19 cellular contexts compared by ENCODE assay signal in genomic region chr1:15881961-15882360, GRCh38. TPM values are rescaled to one million over a fixed set of nuclear protein-coding genes. Genes with fewer than 3 reads are reported as not detected.
A peak's percentile ranks its signal among the peaks of the same experiment; 100 is the strongest.
DNase-seq lines count a peak whose midpoint lies in the region; ATAC-seq and TF ChIP-seq lines count a peak whose summit lies in the region.
"Had no signal": no experiment of that assay in that cellular context is flagged by ENCODE, and none has a peak within 500 bp of the region (broad histone marks: within the 10 kb centered on the region; RNA-seq: fewer than 3 reads in every experiment).

No MANE protein-coding gene starts in this region.

- peaks cover 16% of the 10 kb centered on the region for H3K36me3 ChIP-seq in SK-N-MC (ENCODE audit: insufficient read depth, low read length)

- peaks cover 56 to 64% of the 10 kb centered on the region in 2 donors for H3K4me1 Mint-ChIP-seq in natural killer cell
- peaks cover 39 to 42% of the 10 kb centered on the region in 2 donors for H3K4me1 Mint-ChIP-seq in natural killer cell treated with Interleukin-12 subunit alpha and Interleukin-12 subunit beta and Interleukin-15 and Interleukin-18, amount 100 ng/mL, for 72 hours (ENCODE audit: low read depth in 2 of 2)
- H3K4me1 Mint-ChIP-seq in memory B cell, result peaks cover 37% of the 10 kb centered on the region
- peaks cover 36% of the 10 kb centered on the region for H3K4me1 Mint-ChIP-seq in type B pancreatic cell (ENCODE audit: unreplicated experiment)

- H3K27ac Mint-ChIP-seq in natural killer cell (peak overlapping the region; percentile 14 to 82), memory B cell (peak overlapping the region; percentile 63), type B pancreatic cell (peak overlapping the region; percentile 69)
- H3K27ac Mint-ChIP-seq in natural killer cell treated with Interleukin-12 subunit alpha and Interleukin-12 subunit beta and Interleukin-15 and Interleukin-18, amount 100 ng/mL, for 72 hours, result peak overlapping the region in 1 of 2 donors; percentile 74
- H3K27ac Mint-ChIP-seq: HFFc6 had no signal

- peak overlapping the region; percentile 17; the same call in 1 of the 2 replicates for H3K27ac ChIP-seq in SK-N-MC
- H3K27ac ChIP-seq: SJSA1 had no signal

- no peak for ATAC-seq in natural killer cell
- no peak for ATAC-seq in natural killer cell treated with Interleukin-12 subunit alpha and Interleukin-12 subunit beta and Interleukin-15 and Interleukin-18, amount 100 ng/mL, for 72 hours
- ATAC-seq in memory B cell (ENCODE audit: low read depth), result no peak
- ATAC-seq in HG03457 (IDR thresholded peaks at IDR 0.05; ENCODE audit: unreplicated experiment), result no peak
- no peak for ATAC-seq in sciatic nerve
- ATAC-seq: Right ventricle myocardium inferior had no signal

- DNase-seq in natural killer cell (no peak), SK-N-MC (ENCODE audit: low read depth, low spot score) (no peak), memory B cell (ENCODE audit: low spot score in 2 of 2) (no peak), type B pancreatic cell (ENCODE audit: extremely low spot score, unreplicated experiment) (no peak), iPS-NIHi11 (ENCODE audit: low spot score) (no peak), sciatic nerve (ENCODE audit: low spot score) (no peak)
- DNase-seq in natural killer cell treated with Interleukin-12 subunit alpha and Interleukin-12 subunit beta and Interleukin-15 and Interleukin-18, amount 100 ng/mL, for 72 hours (ENCODE audit: low spot score), result no peak
- DNase-seq: AML-193, GF-D8, HFFc6, KBM-7, NCI-H1092 treated with DMSO at 0.1 percent for 48 hours, NCI-H1436 treated with DMSO at 0.1 percent for 48 hours, NCI-H2029, NCI-H2227 treated with DMSO at 0.1 percent for 48 hours, NCI-H524 had no signal

- no peak overlapping the region for H3K4me3 ChIP-seq in SK-N-MC
- H3K4me3 ChIP-seq: SJSA1 had no signal

- H3K36me3 Mint-ChIP-seq in natural killer cell (no peaks in the 10 kb centered on the region), memory B cell (peaks cover 3% of the 10 kb centered on the region), type B pancreatic cell (peaks cover 18% of the 10 kb centered on the region)
- H3K36me3 Mint-ChIP-seq in natural killer cell treated with Interleukin-12 subunit alpha and Interleukin-12 subunit beta and Interleukin-15 and Interleukin-18, amount 100 ng/mL, for 72 hours, result no peaks in the 10 kb centered on the region

- H3K9me3 ChIP-seq in SK-N-MC (ENCODE audit: low read depth, low read length), result no peaks in the 10 kb centered on the region
- H3K9me3 ChIP-seq: SJSA1 had no signal

- no peak overlapping the region for H3K9ac ChIP-seq in SK-N-MC (ENCODE audit: insufficient read length)

- H3K27me3 Mint-ChIP-seq in natural killer cell (ENCODE audit: low read depth in 2 of 2), result no peaks in the 10 kb centered on the region
- H3K27me3 Mint-ChIP-seq in natural killer cell treated with Interleukin-12 subunit alpha and Interleukin-12 subunit beta and Interleukin-15 and Interleukin-18, amount 100 ng/mL, for 72 hours, result no peaks in the 10 kb centered on the region
- no peaks in the 10 kb centered on the region for H3K27me3 Mint-ChIP-seq in memory B cell
- H3K27me3 Mint-ChIP-seq in type B pancreatic cell, result no peaks in the 10 kb centered on the region

- TF ChIP-seq CTCF in natural killer cell (IDR thresholded peaks at IDR 0.05) (no peak), type B pancreatic cell (conservative IDR thresholded peaks at IDR 0.05) (no peak)

- H3K9me3 Mint-ChIP-seq in natural killer cell, result no peaks in the 10 kb centered on the region
- no peaks in the 10 kb centered on the region for H3K9me3 Mint-ChIP-seq in natural killer cell treated with Interleukin-12 subunit alpha and Interleukin-12 subunit beta and Interleukin-15 and Interleukin-18, amount 100 ng/mL, for 72 hours
- no peaks in the 10 kb centered on the region for H3K9me3 Mint-ChIP-seq in memory B cell
- H3K9me3 Mint-ChIP-seq in type B pancreatic cell, result no peaks in the 10 kb centered on the region
- H3K9me3 Mint-ChIP-seq: HFFc6 had no signal

- intact Hi-C loops in natural killer cell (cut with micrococcal nuclease) (no loop called here), sciatic nerve (cut with DNase I) (no loop called here)

- H3K4me3 Mint-ChIP-seq in natural killer cell (no peak overlapping the region), memory B cell (no peak overlapping the region), type B pancreatic cell (no peak overlapping the region)
- no peak overlapping the region for H3K4me3 Mint-ChIP-seq in natural killer cell treated with Interleukin-12 subunit alpha and Interleukin-12 subunit beta and Interleukin-15 and Interleukin-18, amount 100 ng/mL, for 72 hours
- H3K4me3 Mint-ChIP-seq: HFFc6 had no signal

RNA-seq across cellular contexts. Expression of gene SPEN, which starts 34.5 kb away (rescaled TPM):
- total RNA-seq in natural killer cell, result 100 to 1,000 TPM in 2 of 3 donors, 10 to 100 TPM in 1; 98.1 to 114 (median 105) TPM
- 10 to 100 TPM; 58.6 to 92.4 TPM for total RNA-seq in natural killer cell treated with Interleukin-12 subunit alpha and Interleukin-12 subunit beta and Interleukin-15 and Interleukin-18, amount 100 ng/mL, for 72 hours
- 66.5 and 79.4 TPM in 2 replicates for total RNA-seq in type B pancreatic cell (ENCODE audit: low replicate concordance)
- 97.7 TPM for total RNA-seq in sciatic nerve
